In the genomic region with DNA sequence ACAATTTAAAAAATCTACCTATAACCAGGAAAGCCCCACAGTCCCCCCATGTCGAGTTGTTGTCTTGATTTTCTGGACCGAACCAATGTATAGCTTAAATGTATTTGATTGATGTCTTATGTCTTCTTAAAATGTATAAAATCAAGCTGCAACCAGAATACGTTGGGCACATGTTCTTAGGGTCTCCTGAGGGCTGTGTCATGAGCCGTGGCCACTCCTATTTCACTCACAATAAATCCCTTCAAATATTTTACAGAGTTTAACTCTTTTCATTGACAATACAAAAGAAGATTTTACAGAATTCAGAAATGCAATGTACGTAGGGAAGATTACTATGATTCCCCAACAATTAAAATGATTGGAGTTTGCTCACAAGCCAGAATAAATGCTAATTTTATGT, we compare ENCODE assay signal across 23 cellular contexts.
"Had no signal": no experiment of that assay in that cellular context is flagged by ENCODE, and none has a peak within 500 bp of the region (broad histone marks: within the 10 kb centered on the region; RNA-seq: fewer than 3 reads in every experiment).

No MANE protein-coding gene starts in this region.

- H3K9me3 ChIP-seq: stomach, suprapubic skin, testis, thoracic aorta, thyroid gland, tibial artery, tibial nerve, transverse colon, upper lobe of left lung, upper lobe of right lung, uterus, vagina had no signal

- DNase-seq: stimulated activated CD4-positive, alpha-beta T cell treated with anti-CD3 and anti-CD28 coated beads, Interleukin-2, amount 100 ng/mL, for 24 hours; stimulated activated CD4-positive, alpha-beta T cell treated with anti-CD3 and anti-CD28 coated beads, Interleukin-2, amount 100 ng/mL, for 48 hours; stimulated activated CD4-positive, alpha-beta T cell treated with anti-CD3 and anti-CD28 coated beads, Interleukin-4, amount 100 ng/mL, for 1 hour; stimulated activated CD4-positive, alpha-beta T cell treated with anti-CD3 and anti-CD28 coated beads, Interleukin-4, amount 100 ng/mL, for 24 hours; stimulated activated CD4-positive, alpha-beta T cell treated with anti-CD3 and anti-CD28 coated beads, Interleukin-4, amount 100 ng/mL, for 4 hours; stimulated activated CD8-positive, alpha-beta memory T cell treated with anti-CD3 and anti-CD28 coated beads, Interleukin-4, amount 100 ng/mL, for 48 hours; stimulated activated naive B cell treated with anti-CD40 and anti-IgM and Interleukin-4, amounts not matched to agents 10 μg/mL and 1 μg/mL and 100 μg/mL, for 72 hours; stimulated activated naive CD4-positive, alpha-beta T cell; stimulated activated naive CD4-positive, alpha-beta T cell treated with Interleukin-2 at 50 U/mL for 16 hours; stimulated activated naive CD8-positive, alpha-beta T cell treated with anti-CD3 and anti-CD28 coated beads, Interleukin-15, amount 100 ng/mL, for 72 hours; stimulated activated naive CD8-positive, alpha-beta T cell treated with anti-CD3 and anti-CD28 coated beads, Interleukin-15, Interleukin-2, amounts not matched to agents 100 U/mL and 50 U/mL, for 24 hours; stomach; testis; thyroid gland; tibial artery; transverse colon; upper lobe of left lung; upper lobe of right lung; uterus had no signal

- H3K4me3 ChIP-seq: stomach, suprapubic skin, testis, thoracic aorta, thyroid gland, tibial artery, tibial nerve, transverse colon, upper lobe of left lung, upper lobe of right lung, uterus, vagina had no signal

- H3K36me3 ChIP-seq: stomach, suprapubic skin, thoracic aorta, thyroid gland, tibial artery, tibial nerve, transverse colon, upper lobe of left lung, upper lobe of right lung, uterus, vagina had no signal

- H3K27ac ChIP-seq: stomach, suprapubic skin, testis, thoracic aorta, thyroid gland, tibial artery, tibial nerve, transverse colon, upper lobe of left lung, upper lobe of right lung, uterus, vagina had no signal

- H3K4me1 ChIP-seq: stomach, suprapubic skin, testis, thyroid gland, tibial artery, tibial nerve, transverse colon, upper lobe of left lung, upper lobe of right lung, uterus, vagina had no signal

- H3K27me3 ChIP-seq: stomach, suprapubic skin, testis, thyroid gland, tibial artery, tibial nerve, transverse colon, upper lobe of left lung, upper lobe of right lung, uterus, vagina had no signal
